44 cellular contexts compared by ENCODE assay signal in genomic region chr18:47040982-47041381, GRCh38. TPM values are rescaled to one million over a fixed set of nuclear protein-coding genes. Genes with fewer than 3 reads are reported as not detected.
"Had no signal": no experiment of that assay in that cellular context is flagged by ENCODE, and none has a peak within 500 bp of the region (broad histone marks: within the 10 kb centered on the region; RNA-seq: fewer than 3 reads in every experiment).

No MANE protein-coding gene starts in this region.

- H3K27me3 ChIP-seq: adrenal gland, ascending aorta, body of pancreas, brain microvascular endothelial cell, breast epithelium, cardiac muscle cell had no signal

- H3K9me3 ChIP-seq: adrenal gland, body of pancreas, breast epithelium had no signal

- H3K9me3 Mint-ChIP-seq: activated naive CD4-positive, alpha-beta T cell treated with anti-CD3 and anti-CD28 coated beads for 36 hours; activated naive CD4-positive, alpha-beta T cell treated with anti-CD3 and anti-CD28 coated beads, Interleukin-2, amount 10 ng/mL, durations not matched to agents 7 days and 5 days; activated naive CD4-positive, alpha-beta T cell treated with anti-CD3 and anti-CD28 coated beads, Interleukin-2, amount 50 U/mL, for 24 hours; activated naive CD4-positive, alpha-beta T cell treated with anti-CD3 and anti-CD28 coated beads, Interleukin-2, amount 50 U/mL, for 72 hours; activated naive CD8-positive, alpha-beta T cell treated with anti-CD3 and anti-CD28 coated beads for 36 hours; activated naive CD8-positive, alpha-beta T cell treated with anti-CD3 and anti-CD28 coated beads, Interleukin-2, amount 10 ng/mL, durations not matched to agents 7 days and 5 days; activated naive CD8-positive, alpha-beta T cell treated with anti-CD3 and anti-CD28 coated beads, Interleukin-2, amount 50 U/mL, for 24 hours; activated T-cell treated with anti-CD3 and anti-CD28 coated beads, Interleukin-2, amount 50 U/mL, for 24 hours; activated T-cell treated with anti-CD3 and anti-CD28 coated beads, Interleukin-2, amount 50 U/mL, for 72 hours; activated T-helper 1 cell treated with anti-CD3 and anti-CD28 coated beads, Interleukin-12 subunit alpha, Interleukin-12 subunit beta, Interleukin-2, Interleukin-4 antibody, amounts not matched to agents 30 ng/mL and 10 ng/mL and 1 ng/mL, durations not matched to agents 14 hours and 24 hours and 36 hours; activated T-helper 17 cell treated with anti-CD3 and anti-CD28 coated beads, Interleukin-2, amount 50 U/mL, for 72 hours; activated T-helper 2 cell treated with anti-CD3 and anti-CD28 coated beads, Interferon-gamma antibody, Interleukin-2, Interleukin-4, amounts not matched to agents 10 μg/mL and 5 μg/mL and 100 μg/mL, durations not matched to agents 14 hours and 24 hours and 36 hours; central memory CD8-positive, alpha-beta T cell had no signal

- H3K4me3 Mint-ChIP-seq: activated naive CD4-positive, alpha-beta T cell treated with anti-CD3 and anti-CD28 coated beads for 36 hours; activated naive CD4-positive, alpha-beta T cell treated with anti-CD3 and anti-CD28 coated beads, Interleukin-2, amount 10 ng/mL, durations not matched to agents 7 days and 5 days; activated naive CD4-positive, alpha-beta T cell treated with anti-CD3 and anti-CD28 coated beads, Interleukin-2, amount 50 U/mL, for 24 hours; activated naive CD8-positive, alpha-beta T cell; activated naive CD8-positive, alpha-beta T cell treated with anti-CD3 and anti-CD28 coated beads for 36 hours; activated naive CD8-positive, alpha-beta T cell treated with anti-CD3 and anti-CD28 coated beads, Interleukin-2, amount 10 ng/mL, durations not matched to agents 7 days and 5 days; activated naive CD8-positive, alpha-beta T cell treated with anti-CD3 and anti-CD28 coated beads, Interleukin-2, amount 50 U/mL, for 24 hours; activated T-cell treated with anti-CD3 and anti-CD28 coated beads, Interleukin-2, amount 50 U/mL, for 24 hours; activated T-cell treated with anti-CD3 and anti-CD28 coated beads, Interleukin-2, amount 50 U/mL, for 4 hours; activated T-cell treated with anti-CD3 and anti-CD28 coated beads, Interleukin-2, amount 50 U/mL, for 72 hours; activated T-helper 1 cell treated with anti-CD3 and anti-CD28 coated beads, Interleukin-12 subunit alpha, Interleukin-12 subunit beta, Interleukin-2, Interleukin-4 antibody, amounts not matched to agents 30 ng/mL and 10 ng/mL and 1 ng/mL, durations not matched to agents 14 hours and 24 hours and 36 hours; activated T-helper 17 cell treated with anti-CD3 and anti-CD28 coated beads, Interleukin-2, amount 50 U/mL, for 72 hours; brain; central memory CD8-positive, alpha-beta T cell had no signal

- H3K4me1 ChIP-seq: adrenal gland, ascending aorta, body of pancreas, breast epithelium had no signal

- H3K4me3 ChIP-seq: adrenal gland, ascending aorta, body of pancreas, breast epithelium, cardiac muscle cell had no signal

- H3K36me3 Mint-ChIP-seq: activated naive CD4-positive, alpha-beta T cell treated with anti-CD3 and anti-CD28 coated beads, Interleukin-2, amount 10 ng/mL, durations not matched to agents 7 days and 5 days; activated naive CD4-positive, alpha-beta T cell treated with anti-CD3 and anti-CD28 coated beads, Interleukin-2, amount 50 U/mL, for 24 hours; activated naive CD8-positive, alpha-beta T cell treated with anti-CD3 and anti-CD28 coated beads, Interleukin-2, amount 10 ng/mL, durations not matched to agents 7 days and 5 days; brain had no signal

- H3K36me3 ChIP-seq: adrenal gland, ascending aorta, brain microvascular endothelial cell, breast epithelium, cardiac muscle cell had no signal

- H3K27ac ChIP-seq: adrenal gland, ascending aorta, body of pancreas, brain microvascular endothelial cell, breast epithelium, cardiac muscle cell had no signal

- ATAC-seq: activated naive CD4-positive, alpha-beta T cell treated with anti-CD3 and anti-CD28 coated beads, Interleukin-2, amount 50 U/mL, for 72 hours; activated naive CD8-positive, alpha-beta T cell treated with anti-CD3 and anti-CD28 coated beads, Interleukin-2, amount 50 U/mL, for 24 hours; activated T-cell treated with anti-CD3 and anti-CD28 coated beads, Interleukin-2, amount 50 U/mL, for 4 hours; activated T-cell treated with anti-CD3 and anti-CD28 coated beads, Interleukin-2, amount 50 U/mL, for 72 hours; activated T-helper 17 cell treated with anti-CD3 and anti-CD28 coated beads, Interleukin-2, amount 50 U/mL, for 72 hours; body of pancreas had no signal

- H3K27me3 Mint-ChIP-seq: activated naive CD4-positive, alpha-beta T cell treated with anti-CD3 and anti-CD28 coated beads, Interleukin-2, amount 10 ng/mL, durations not matched to agents 7 days and 5 days; activated naive CD8-positive, alpha-beta T cell treated with anti-CD3 and anti-CD28 coated beads for 36 hours; brain had no signal

- DNase-seq: activated effector memory CD4-positive, alpha-beta T cell treated with anti-CD3 and anti-CD28 coated beads, Interleukin-2, amount 50 U/mL, for 16 hours; activated effector memory CD4-positive, alpha-beta T cell treated with Interleukin-2 at 50 U/mL for 16 hours; activated gamma-delta T cell; activated gamma-delta T cell treated with Interleukin-2 at 50 U/mL for 16 hours; activated naive CD4-positive, alpha-beta T cell; activated naive CD4-positive, alpha-beta T cell treated with anti-CD3 and anti-CD28 coated beads for 36 hours; activated naive CD4-positive, alpha-beta T cell treated with anti-CD3 and anti-CD28 coated beads, Interleukin-2, amount 10 ng/mL, durations not matched to agents 7 days and 5 days; activated naive CD4-positive, alpha-beta T cell treated with anti-CD3 and anti-CD28 coated beads, Interleukin-2, amount 50 U/mL, for 16 hours; activated naive CD4-positive, alpha-beta T cell treated with Interleukin-2 at 50 U/mL for 16 hours; activated naive CD8-positive, alpha-beta T cell treated with anti-CD3 and anti-CD28 coated beads for 36 hours; activated naive CD8-positive, alpha-beta T cell treated with anti-CD3 and anti-CD28 coated beads, Interleukin-2, amount 10 ng/mL, durations not matched to agents 7 days and 5 days; activated naive CD8-positive, alpha-beta T cell treated with anti-CD3 and anti-CD28 coated beads, Interleukin-2, amount 50 U/mL, for 24 hours; activated T-cell treated with anti-CD3 and anti-CD28 coated beads, Interleukin-2, amount 50 U/mL, for 1 hour; activated T-cell treated with anti-CD3 and anti-CD28 coated beads, Interleukin-2, amount 50 U/mL, for 24 hours; activated T-cell treated with anti-CD3 and anti-CD28 coated beads, Interleukin-2, amount 50 U/mL, for 4 hours; activated T-cell treated with anti-CD3 and anti-CD28 coated beads, Interleukin-2, amount 50 U/mL, for 48 hours; activated T-cell treated with anti-CD3 and anti-CD28 coated beads, Interleukin-2, amount 50 U/mL, for 72 hours; adrenal gland; amniotic stem cell; amygdala; anterior cingulate cortex; aorta; body of pancreas; brain microvascular endothelial cell; caudate nucleus; central memory CD4-positive, alpha-beta T cell; cerebellar nuclear complex had no signal

- H3K27ac Mint-ChIP-seq: activated naive CD4-positive, alpha-beta T cell treated with anti-CD3 and anti-CD28 coated beads for 36 hours; activated naive CD4-positive, alpha-beta T cell treated with anti-CD3 and anti-CD28 coated beads, Interleukin-2, amount 10 ng/mL, durations not matched to agents 7 days and 5 days; activated naive CD4-positive, alpha-beta T cell treated with anti-CD3 and anti-CD28 coated beads, Interleukin-2, amount 50 U/mL, for 24 hours; activated naive CD4-positive, alpha-beta T cell treated with anti-CD3 and anti-CD28 coated beads, Interleukin-2, amount 50 U/mL, for 72 hours; activated naive CD8-positive, alpha-beta T cell; activated naive CD8-positive, alpha-beta T cell treated with anti-CD3 and anti-CD28 coated beads for 36 hours; activated naive CD8-positive, alpha-beta T cell treated with anti-CD3 and anti-CD28 coated beads, Interleukin-2, amount 10 ng/mL, durations not matched to agents 7 days and 5 days; activated naive CD8-positive, alpha-beta T cell treated with anti-CD3 and anti-CD28 coated beads, Interleukin-2, amount 50 U/mL, for 24 hours; activated T-cell treated with anti-CD3 and anti-CD28 coated beads, Interleukin-2, amount 50 U/mL, for 24 hours; activated T-cell treated with anti-CD3 and anti-CD28 coated beads, Interleukin-2, amount 50 U/mL, for 72 hours; activated T-helper 1 cell treated with anti-CD3 and anti-CD28 coated beads, Interleukin-12 subunit alpha, Interleukin-12 subunit beta, Interleukin-2, Interleukin-4 antibody, amounts not matched to agents 30 ng/mL and 10 ng/mL and 1 ng/mL, durations not matched to agents 14 hours and 24 hours and 36 hours; activated T-helper 17 cell treated with anti-CD3 and anti-CD28 coated beads, Interleukin-2, amount 50 U/mL, for 72 hours; activated T-helper 2 cell treated with anti-CD3 and anti-CD28 coated beads, Interferon-gamma antibody, Interleukin-2, Interleukin-4, amounts not matched to agents 10 μg/mL and 5 μg/mL and 100 μg/mL, durations not matched to agents 14 hours and 24 hours and 36 hours; brain had no signal

- H3K4me1 Mint-ChIP-seq: activated naive CD4-positive, alpha-beta T cell treated with anti-CD3 and anti-CD28 coated beads, Interleukin-2, amount 10 ng/mL, durations not matched to agents 7 days and 5 days; activated naive CD4-positive, alpha-beta T cell treated with anti-CD3 and anti-CD28 coated beads, Interleukin-2, amount 50 U/mL, for 24 hours; activated naive CD8-positive, alpha-beta T cell treated with anti-CD3 and anti-CD28 coated beads for 36 hours; activated naive CD8-positive, alpha-beta T cell treated with anti-CD3 and anti-CD28 coated beads, Interleukin-2, amount 10 ng/mL, durations not matched to agents 7 days and 5 days; activated naive CD8-positive, alpha-beta T cell treated with anti-CD3 and anti-CD28 coated beads, Interleukin-2, amount 50 U/mL, for 24 hours; activated T-helper 17 cell treated with anti-CD3 and anti-CD28 coated beads, Interleukin-2, amount 50 U/mL, for 72 hours; central memory CD8-positive, alpha-beta T cell had no signal

- FAIRE-seq: astrocyte, bronchial epithelial cell had no signal

RNA-seq across cellular contexts. Expression of gene ELOA2, which starts 5.6 kb away (rescaled TPM):
- total RNA-seq: activated naive CD4-positive, alpha-beta T cell treated with anti-CD3 and anti-CD28 coated beads for 36 hours; activated naive CD4-positive, alpha-beta T cell treated with anti-CD3 and anti-CD28 coated beads, Interleukin-2, amount 50 U/mL, for 72 hours; activated naive CD8-positive, alpha-beta T cell treated with anti-CD3 and anti-CD28 coated beads for 36 hours; activated naive CD8-positive, alpha-beta T cell treated with anti-CD3 and anti-CD28 coated beads, Interleukin-2, amount 10 ng/mL, durations not matched to agents 7 days and 5 days; activated T-cell treated with anti-CD3 and anti-CD28 coated beads, Interleukin-2, amount 50 U/mL, for 4 hours; activated T-cell treated with anti-CD3 and anti-CD28 coated beads, Interleukin-2, amount 50 U/mL, for 72 hours; activated T-helper 1 cell treated with anti-CD3 and anti-CD28 coated beads, Interleukin-12 subunit alpha, Interleukin-12 subunit beta, Interleukin-2, Interleukin-4 antibody, amounts not matched to agents 30 ng/mL and 10 ng/mL and 1 ng/mL, durations not matched to agents 14 hours and 24 hours and 36 hours; activated T-helper 17 cell treated with anti-CD3 and anti-CD28 coated beads, Interleukin-2, amount 50 U/mL, for 72 hours; activated T-helper 2 cell treated with anti-CD3 and anti-CD28 coated beads, Interferon-gamma antibody, Interleukin-2, Interleukin-4, amounts not matched to agents 10 μg/mL and 5 μg/mL and 100 μg/mL, durations not matched to agents 14 hours and 24 hours and 36 hours; adrenal gland; aorta; ascending aorta; astrocyte; body of pancreas; breast epithelium; bronchial epithelial cell; cardiac muscle cell; cardiac septum; cerebellum; chondrocyte had no signal
- polyA plus RNA-seq: adipose tissue, adrenal gland, aorta had no signal
